In genomic region chr14:79161576-79161975, GRCh38 we compare ENCODE assay signal across 14 cellular contexts.
DNase-seq lines count a peak whose midpoint lies in the region; ATAC-seq, FAIRE-seq and TF ChIP-seq lines count a peak whose summit lies in the region.
"Had no signal": no experiment of that assay in that cellular context is flagged by ENCODE, and none has a peak within 500 bp of the region (broad histone marks: within the 10 kb centered on the region; RNA-seq: fewer than 3 reads in every experiment).

No MANE protein-coding gene starts in this region.

- POLR2A ChIA-PET in A549 (lab: Yijun Ruan, JAX) = no interaction called here

- 23% methylated on average over 7 of the region's 7 CpGs for WGBS in A549 (ENCODE audit: missing lambda C conversion rate)

- TF ChIP-seq CTCF in A549 (IDR thresholded peaks at IDR 0.05) (no peak), HFF-Myc (IDR thresholded peaks at IDR 0.05; ENCODE audit: low read depth, low read length, missing control alignments) (no peak), astrocyte of the spinal cord (IDR thresholded peaks at IDR 0.05; ENCODE audit: low read depth, low read length) (no peak)

- TF ChIP-seq POLR2A in A549 (IDR thresholded peaks at IDR 0.05; ENCODE audit: low read length) (no peak), GM18505 (IDR thresholded peaks at IDR 0.05; ENCODE audit: borderline replicate concordance, extremely low read depth, insufficient read depth, insufficient read length) (no peak)

- in situ Hi-C loops in astrocyte of the spinal cord (cut with HindIII; ENCODE audit: low sequenced_read_pairs) = no loop called here

- H3K9me3 ChIP-seq in A549 = no peaks in the 10 kb centered on the region
- H3K9me3 ChIP-seq: BE2C, HAP-1 had no signal

- CTCF ChIA-PET in A549 (lab: Yijun Ruan, JAX) = no interaction called here

- TF ChIP-seq RAD21 in A549 (conservative IDR thresholded peaks at IDR 0.05 in 1 of 2, IDR thresholded peaks at IDR 0.05 in 1 of 2) = no peak

- no peak for FAIRE-seq in A549 (lab: Jason Lieb, UNC)

- ATAC-seq in A549 = no peak
- no peak for ATAC-seq in GM18505 (IDR thresholded peaks at IDR 0.05; ENCODE audit: unreplicated experiment)
- ATAC-seq: heart right ventricle had no signal

- H3K4me3 ChIP-seq in A549 = no peak overlapping the region
- H3K4me3 ChIP-seq in HFF-Myc (replicated peaks; ENCODE audit: low read depth, low read length) = no peak overlapping the region
- no peak overlapping the region for H3K4me3 ChIP-seq in astrocyte of the spinal cord (ENCODE audit: low read depth, low read length)
- H3K4me3 ChIP-seq: HAP-1, heart right ventricle, smooth muscle cell had no signal

- no peak overlapping the region for H3K4me2 ChIP-seq in A549
- H3K4me2 ChIP-seq: smooth muscle cell had no signal

- no peak overlapping the region for H3K27ac ChIP-seq in A549
- H3K27ac ChIP-seq: heart right ventricle had no signal

- TF ChIP-seq EP300 in A549 (IDR thresholded peaks at IDR 0.05) = no peak

- peak in 1 of 2 experiments; percentile 3 for DNase-seq in A549 (ENCODE audit: low read depth in 1 of 2, low spot score in 1 of 2)
- DNase-seq in HFF-Myc (ENCODE audit: extremely low read depth, low read depth) = peak; percentile 2
- peak; percentile 49 for DNase-seq in astrocyte of the spinal cord (ENCODE audit: low read depth, low spot score)
- peak; percentile 22 for DNase-seq in iris pigment epithelial cell (ENCODE audit: low read depth)
- DNase-seq in posterior cingulate gyrus = no peak
- no peak for DNase-seq in amygdala (lab: John Stamatoyannopoulos, UW)
- no peak for DNase-seq in head of caudate nucleus
- DNase-seq: activated T-cell treated with anti-CD3 and anti-CD28 coated beads, Interleukin-2, amount 50 U/mL, for 1 hour; BE2C; heart right ventricle; NCI-H1417 had no signal

- intact Hi-C loops in posterior cingulate gyrus (cut with DNase I) = no loop called here
- intact Hi-C loops in head of caudate nucleus (cut with DNase I) = no loop called here

- H3K4me1 ChIP-seq in A549 = no peaks in the 10 kb centered on the region
- H3K4me1 ChIP-seq: BE2C, HAP-1, heart right ventricle had no signal

TF ChIP-seq in A549, 52 proteins besides CTCF, POLR2A, EP300 and RAD21:
- no peak for TF ChIP-seq EHMT2 (IDR thresholded peaks at IDR 0.05; ENCODE audit: low read depth)
- TF ChIP-seq REST (IDR thresholded peaks at IDR 0.05) = peak; percentile 69

Comparison
In these comparisons a context has a peak if more than half of its experiments do, and no peak if none do; other contexts are left out.
1. DNase-seq: peak in HFF-Myc (single experiment), astrocyte of the spinal cord (single experiment) and iris pigment epithelial cell (single experiment); none in posterior cingulate gyrus (0 of 10), amygdala (0 of 56) and head of caudate nucleus (0 of 42).